Comparison of ENCODE assay signal across 8 cellular contexts in the genomic region with DNA sequence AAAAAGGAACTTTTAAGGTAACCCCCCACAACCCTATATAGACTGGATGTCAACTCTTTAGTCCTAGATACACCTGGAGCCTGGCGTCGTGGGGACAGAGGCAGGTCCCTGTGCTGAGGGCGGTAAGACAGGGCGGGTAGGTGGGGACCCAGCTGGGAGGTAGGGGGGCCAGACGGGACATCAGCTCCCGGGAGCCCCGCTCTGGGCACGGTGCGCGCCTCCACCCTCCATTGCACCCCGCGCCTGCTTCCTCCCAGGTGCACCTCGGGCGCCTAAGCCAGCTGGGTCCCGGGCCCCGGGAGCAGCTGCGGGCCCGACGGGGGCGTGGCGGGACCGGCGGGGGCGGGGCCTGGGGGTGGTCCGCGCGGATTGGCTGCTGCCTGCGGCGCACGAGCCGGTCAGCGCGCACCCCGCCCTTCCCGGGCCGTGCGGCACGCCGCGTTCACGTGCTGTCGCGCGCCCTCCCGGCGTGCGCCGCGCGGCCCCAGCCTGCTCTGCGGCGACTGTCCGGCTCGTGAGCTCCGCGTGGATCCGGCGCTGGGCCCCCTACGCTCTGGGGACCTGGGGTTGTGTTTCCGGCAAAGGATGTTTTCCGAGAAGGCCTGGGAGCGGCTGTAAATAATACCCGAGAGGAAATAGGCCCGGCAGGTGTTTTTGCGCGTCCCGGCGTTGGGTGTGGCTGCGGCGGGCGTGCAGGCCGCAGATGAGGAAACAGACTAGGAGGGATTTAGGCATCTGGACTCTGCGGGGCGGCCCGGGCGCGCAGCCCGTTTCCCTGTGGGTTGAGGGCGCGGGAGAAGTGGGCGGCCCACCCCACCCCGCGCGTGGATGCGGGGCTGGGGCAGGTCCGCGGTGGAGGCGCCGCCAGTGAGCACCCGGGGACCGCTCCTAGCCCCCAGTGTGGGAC. TPM values are rescaled to one million over a fixed set of nuclear protein-coding genes. Genes with fewer than 3 reads are reported as not detected.
DNase-seq lines count a peak whose midpoint lies in the region; ATAC-seq and TF ChIP-seq lines count a peak whose summit lies in the region.

No MANE protein-coding gene starts in this region.

- WGBS in right cardiac atrium = under 1% methylated on average over 91 of the region's 91 CpGs
- 1% methylated on average over 65 to 91 of the region's 91 CpGs for WGBS in aorta, 2 donors

- peak; percentile 99 for ATAC-seq in right cardiac atrium
- ATAC-seq in aorta (ENCODE audit: low FRiP score) = peak; percentile 97

- H3K4me1 ChIP-seq in HEK293 (ENCODE audit: control insufficient read depth, insufficient read depth, low read length) = peaks cover 7% of the 10 kb centered on the region
- peaks cover 9% of the 10 kb centered on the region for H3K4me1 ChIP-seq in right cardiac atrium (ENCODE audit: control insufficient read depth, insufficient read depth, low read length)
- H3K4me1 ChIP-seq in aorta (ENCODE audit: control insufficient read depth in 1 of 2, insufficient read depth in 2 of 2, low read length in 2 of 2) = no peaks in the 10 kb centered on the region

- TF ChIP-seq CTCF in HEK293 (tag by site-specific recombination; IDR thresholded peaks at IDR 0.05) = no peak

- no peaks in the 10 kb centered on the region for H3K27me3 ChIP-seq in right cardiac atrium (ENCODE audit: control insufficient read depth, insufficient read depth)
- H3K27me3 ChIP-seq in aorta (ENCODE audit: control insufficient read depth in 1 of 2, insufficient read depth in 2 of 2, low read length in 1 of 2) = no peaks in the 10 kb centered on the region

- H3K4me3 ChIP-seq in GM08714 (ENCODE audit: low read length) (peak overlapping the region; percentile 96), HEK293 (ENCODE audit: low read depth, low read length) (peak overlapping the region; percentile 69), right cardiac atrium (ENCODE audit: low read length) (peak overlapping the region; percentile 55), aorta (ENCODE audit: low read length in 2 of 2) (peak overlapping the region; percentile 44 to 66)

- intact Hi-C loops in right cardiac atrium (cut with DNase I) = loop anchor here in 1 of 4 donors (5.0 kb wide), 1 partner anchor 39 kb away; the partner anchor contains the start of gene PFKFB3
- intact Hi-C loops in aorta (cut with DNase I) = no loop called here

- peak overlapping the region; percentile 93; the same call in 1 of the 2 replicates for H3K27ac ChIP-seq in HEK293 (ENCODE audit: extremely low read depth, low read depth, low read length)
- H3K27ac ChIP-seq in right cardiac atrium (ENCODE audit: low read length) = peak overlapping the region; percentile 91
- H3K27ac ChIP-seq in aorta (ENCODE audit: low read depth in 1 of 2, low read length in 2 of 2) = peak overlapping the region; percentile 9 to 64

- CTCF ChIA-PET in HEK293 (lab: Yijun Ruan, JAX) = interaction anchor here (0.7 to 3.1 kb wide), 5 partner anchors 13 to 1958 kb away, joined by 3 to 16 read pairs (median 3); no protein-coding TSS in a partner anchor

- POLR2A ChIA-PET in HEK293 (lab: Yijun Ruan, JAX) = interaction anchor here (0.6 to 2.0 kb wide), 8 partner anchors 9 to 41 kb away, joined by 3 to 19 read pairs (median 4); partner anchors contain the start of gene PFKFB3

- H3K36me3 ChIP-seq in HEK293 (ENCODE audit: control insufficient read depth in 2 of 2, insufficient read depth in 1 of 2, low read length in 2 of 2) (peaks cover 9 to 27% of the 10 kb centered on the region in 2 experiments; a peak in 2 of 3 replicates), aorta (ENCODE audit: control insufficient read depth in 1 of 2, insufficient read depth in 2 of 2, low read length in 1 of 2) (no peaks in the 10 kb centered on the region)

- DNase-seq in NAMALWA (ENCODE audit: low spot score) = peak; percentile 92
- peak; percentile 88 to 96 (median 91) for DNase-seq in T-helper 1 cell
- peak in 54 of 56 donors; percentile 26 to 91 (median 72) for DNase-seq in amygdala (lab: John Stamatoyannopoulos, UW)
- DNase-seq in right cardiac atrium = peak; percentile 92 to 97 (median 96)
- peak; percentile 59 for DNase-seq in renal cortical epithelial cell (ENCODE audit: low read depth)
- DNase-seq in aorta = peak; percentile 93 to 97

- H3K9me3 ChIP-seq in HEK293 (ENCODE audit: control insufficient read depth, insufficient read depth, low read depth, low read length) (no peaks in the 10 kb centered on the region), right cardiac atrium (ENCODE audit: control insufficient read depth, low read length) (no peaks in the 10 kb centered on the region), aorta (ENCODE audit: control insufficient read depth, low read length) (no peaks in the 10 kb centered on the region)

TF ChIP-seq in HEK293, 187 proteins besides CTCF, POLR2A, EP300 and RAD21 (continues in another document):
- TF ChIP-seq ZIC2 (tag by site-specific recombination; IDR thresholded peaks at IDR 0.05) (peak; percentile 92), KLF1 (tag by site-specific recombination; IDR thresholded peaks at IDR 0.05) (peak; percentile 62), ZFP69B (tag by site-specific recombination; IDR thresholded peaks at IDR 0.05) (0 out of 2 replicates have a peak, but pooled peaks have one; percentile 12), KLF8 (tag by site-specific recombination; IDR thresholded peaks at IDR 0.05) (peak; percentile 69), YY1 (tag by site-specific recombination; IDR thresholded peaks at IDR 0.05) (0 out of 2 replicates have a peak, but pooled peaks have one; percentile 39), ZFHX2 (tag by site-specific recombination; conservative IDR thresholded peaks at IDR 0.05) (peak; percentile 49), KLF17 (tag by site-specific recombination; IDR thresholded peaks at IDR 0.05) (peak; percentile 52; the same call in 1 of the 2 replicates), ZNF133 (tag by site-specific recombination; IDR thresholded peaks at IDR 0.05) (no peak), ZNF114 (tag by site-specific recombination; IDR thresholded peaks at IDR 0.05) (no peak), ZNF391 (tag by site-specific recombination; IDR thresholded peaks at IDR 0.05; ENCODE audit: borderline replicate concordance, low read depth) (no peak), HIC1 (tag by site-specific recombination; IDR thresholded peaks at IDR 0.05) (0 out of 2 replicates have a peak, but pooled peaks have one; percentile 20)
- TF ChIP-seq, protein P1, sequence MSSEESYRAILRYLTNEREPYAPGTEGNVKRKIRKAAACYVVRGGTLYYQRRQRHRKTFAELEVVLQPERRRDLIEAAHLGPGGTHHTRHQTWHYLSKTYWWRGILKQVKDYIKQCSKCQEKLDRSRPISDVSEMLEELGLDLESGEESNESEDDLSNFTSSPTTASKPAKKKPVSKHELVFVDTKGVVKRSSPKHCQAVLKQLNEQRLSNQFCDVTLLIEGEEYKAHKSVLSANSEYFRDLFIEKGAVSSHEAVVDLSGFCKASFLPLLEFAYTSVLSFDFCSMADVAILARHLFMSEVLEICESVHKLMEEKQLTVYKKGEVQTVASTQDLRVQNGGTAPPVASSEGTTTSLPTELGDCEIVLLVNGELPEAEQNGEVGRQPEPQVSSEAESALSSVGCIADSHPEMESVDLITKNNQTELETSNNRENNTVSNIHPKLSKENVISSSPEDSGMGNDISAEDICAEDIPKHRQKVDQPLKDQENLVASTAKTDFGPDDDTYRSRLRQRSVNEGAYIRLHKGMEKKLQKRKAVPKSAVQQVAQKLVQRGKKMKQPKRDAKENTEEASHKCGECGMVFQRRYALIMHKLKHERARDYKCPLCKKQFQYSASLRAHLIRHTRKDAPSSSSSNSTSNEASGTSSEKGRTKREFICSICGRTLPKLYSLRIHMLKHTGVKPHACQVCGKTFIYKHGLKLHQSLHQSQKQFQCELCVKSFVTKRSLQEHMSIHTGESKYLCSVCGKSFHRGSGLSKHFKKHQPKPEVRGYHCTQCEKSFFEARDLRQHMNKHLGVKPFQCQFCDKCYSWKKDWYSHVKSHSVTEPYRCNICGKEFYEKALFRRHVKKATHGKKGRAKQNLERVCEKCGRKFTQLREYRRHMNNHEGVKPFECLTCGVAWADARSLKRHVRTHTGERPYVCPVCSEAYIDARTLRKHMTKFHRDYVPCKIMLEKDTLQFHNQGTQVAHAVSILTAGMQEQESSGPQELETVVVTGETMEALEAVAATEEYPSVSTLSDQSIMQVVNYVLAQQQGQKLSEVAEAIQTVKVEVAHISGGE (tag by site-specific recombination; conservative IDR thresholded peaks at IDR 0.05; ENCODE audit: low read depth) = peak; percentile 55; the same call in 1 of the 2 replicates

RNA-seq across cellular contexts. Expression of gene PFKFB3, which starts 39.1 kb away (rescaled TPM):
- 10 to 100 TPM; 10.5 to 15.1 (median 11.7) TPM for total RNA-seq in right cardiac atrium
- polyA plus RNA-seq in right cardiac atrium = 11.2 TPM
- 35.8 and 493 TPM in 2 replicates for total RNA-seq in renal cortical epithelial cell
- total RNA-seq in aorta = 100 to 1,000 TPM; 116 to 140 TPM
- 10 to 100 TPM; 31.4 to 45.6 TPM for polyA plus RNA-seq in aorta

Comparison
In these comparisons a context has a peak if more than half of its experiments do, and no peak if none do; other contexts are left out.
1. Peak in every context shown above with its lines: DNase-seq, ATAC-seq, H3K4me3 ChIP-seq and H3K27ac ChIP-seq.
2. H3K27ac ChIP-seq: peak in every context shown above with its lines; median percentile 93 in HEK293; 91 in right cardiac atrium; 36 in aorta.